25 cellular contexts compared by ENCODE assay signal in genomic region chr1:39094685-39095084, GRCh38.
"Had no signal": no experiment of that assay in that cellular context is flagged by ENCODE, and none has a peak within 500 bp of the region (broad histone marks: within the 10 kb centered on the region; RNA-seq: fewer than 3 reads in every experiment).

No MANE protein-coding gene starts in this region.

- H3K9ac ChIP-seq: KMS-11, SK-N-SH had no signal

- ATAC-seq: activated CD8-positive, alpha-beta T cell treated with anti-CD3 and anti-CD28 coated beads for 36 hours had no signal

- FAIRE-seq: TTC549 had no signal

- H3K4me2 ChIP-seq: KMS-11, SK-N-SH had no signal

- H3K9me3 ChIP-seq: ascending aorta, SJSA1, SK-N-SH had no signal

- DNase-seq: activated CD4-positive, alpha-beta T cell treated with anti-CD3 and anti-CD28 coated beads, Interleukin-2, amount 10 ng/mL, durations not matched to agents 24 days and 14 days; activated CD4-positive, alpha-beta T cell treated with anti-CD3 and anti-CD28 coated beads, Interleukin-2, amount 50 U/mL, for 4 hours; activated CD8-positive, alpha-beta T cell treated with anti-CD3 and anti-CD28 coated beads for 36 hours; activated naive CD8-positive, alpha-beta T cell treated with anti-CD3 and anti-CD28 coated beads, Interleukin-2, amount 10 ng/mL, durations not matched to agents 7 days and 5 days; activated T-cell treated with anti-CD3 and anti-CD28 coated beads, Interleukin-2, amount 50 U/mL, for 1 hour; amygdala; MM.1S; MV-4-11; NCI-H1092; NCI-H1436 treated with DMSO at 0.1 percent for 48 hours; NCI-H1694 treated with DMSO at 0.1 percent for 48 hours; NCI-H2081; NCI-H2171 treated with DMSO at 0.1 percent for 48 hours; NCI-H226; NCI-H446 treated with DMSO at 0.1 percent for 48 hours; NCI-H526; NCI-H748 treated with DMSO at 0.1 percent for 48 hours; NK-92 treated with Interleukin-12 subunit alpha and Interleukin-12 subunit beta, amount 100 ng/mL, for 24 hours; Right ventricle myocardium superior; SK-N-SH had no signal

- H3K27ac ChIP-seq: ascending aorta, cardiac muscle cell, KMS-11, SJSA1 had no signal

- H3K27me3 ChIP-seq: ascending aorta, cardiac muscle cell, SJSA1 had no signal

- H3K36me3 ChIP-seq: ascending aorta, cardiac muscle cell, SJSA1 had no signal

- H3K4me3 ChIP-seq: ascending aorta, cardiac muscle cell, SJSA1 had no signal

- H3K9me2 ChIP-seq: SK-N-SH had no signal
